16 cellular contexts compared by ENCODE assay signal in the genomic region with DNA sequence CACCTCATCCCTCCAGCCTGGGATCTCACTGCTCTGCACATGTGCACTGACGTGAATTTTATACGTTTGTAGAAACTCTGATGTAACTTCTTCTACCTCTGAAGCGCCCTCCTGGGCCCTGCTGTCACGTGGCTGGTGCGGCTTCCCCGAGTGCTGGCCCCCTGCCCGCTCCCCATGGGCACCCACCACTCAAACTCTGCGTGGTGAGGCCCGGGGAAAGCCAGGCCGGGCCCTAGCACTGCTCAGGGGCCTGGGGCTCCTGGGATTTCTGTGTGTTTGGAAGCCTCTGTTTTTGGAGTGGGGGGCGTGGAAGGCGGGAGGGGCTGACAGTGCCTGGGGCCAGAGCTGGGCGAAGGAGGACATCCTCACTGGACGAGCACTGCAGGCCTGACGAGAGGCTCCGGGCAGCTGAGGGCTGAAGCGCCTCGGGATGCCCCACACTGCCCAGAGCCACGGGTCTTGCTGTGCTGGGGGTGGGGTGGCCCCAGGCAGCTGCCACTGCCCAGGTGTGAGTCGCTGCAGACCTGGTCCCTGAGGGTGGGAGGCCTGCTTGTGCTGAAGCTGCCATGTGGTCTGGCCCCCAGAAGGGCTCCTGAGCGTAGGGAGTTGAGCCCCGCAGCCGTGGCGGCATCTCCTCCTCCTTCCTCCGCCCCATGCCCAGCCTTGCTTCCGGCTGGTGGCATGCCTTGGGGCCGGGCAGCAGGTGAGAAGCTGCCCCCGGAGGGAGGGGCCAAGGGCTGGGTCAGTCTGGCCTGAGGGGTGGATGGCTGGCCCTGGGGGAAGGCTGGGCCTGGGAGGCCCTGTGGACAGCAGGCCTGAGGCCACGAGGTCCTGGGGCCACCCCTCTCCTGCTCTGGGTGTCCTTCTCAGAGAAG. TPM values are rescaled to one million over a fixed set of nuclear protein-coding genes. Genes with fewer than 3 reads are reported as not detected.
DNase-seq lines count a peak whose midpoint lies in the region; ATAC-seq and TF ChIP-seq lines count a peak whose summit lies in the region.
"Had no signal": no experiment of that assay in that cellular context is flagged by ENCODE, and none has a peak within 500 bp of the region (broad histone marks: within the 10 kb centered on the region; RNA-seq: fewer than 3 reads in every experiment).

No MANE protein-coding gene starts in this region.

- H3K9me3 ChIP-seq in right cardiac atrium (ENCODE audit: control insufficient read depth, low read length) (no peaks in the 10 kb centered on the region), spleen (no peaks in the 10 kb centered on the region)
- H3K9me3 ChIP-seq: BE2C had no signal

- H3K4me1 ChIP-seq in right cardiac atrium (ENCODE audit: control insufficient read depth, insufficient read depth, low read length), result no peaks in the 10 kb centered on the region
- H3K4me1 ChIP-seq in spleen, result peaks cover 0 to 7% (median 3%) of the 10 kb centered on the region in 6 donors

- DNase-seq in Right ventricle myocardium inferior (ENCODE audit: missing footprints) (peak; percentile 35), right cardiac atrium (no peak), WTC11 (ENCODE audit: low spot score) (peak; percentile 10), spleen (peak; percentile 68), NAMALWA (ENCODE audit: low spot score) (no peak), NCI-H1930 (lab: John Stamatoyannopoulos, UW) (no peak)
- DNase-seq in stimulated activated CD4-positive, alpha-beta T cell treated with anti-CD3 and anti-CD28 coated beads, Interleukin-4, amount 100 ng/mL, for 24 hours, result no peak
- DNase-seq: BE2C, KG1, NCI-H1092, NCI-H2107, NCI-H69 had no signal

- ATAC-seq in Right ventricle myocardium inferior, result no peak
- no peak for ATAC-seq in right cardiac atrium
- ATAC-seq in WTC11, result no peak

- no peaks in the 10 kb centered on the region for H3K36me3 Mint-ChIP-seq in WTC11
- H3K36me3 Mint-ChIP-seq: CD8-positive, alpha-beta memory T cell had no signal

- CTCF ChIA-PET in WTC11 (lab: Charles Lee), result interaction anchor here (1.5 kb wide), 1 partner anchor 318 kb away, joined by 3 read pairs; no protein-coding TSS in a partner anchor

- H3K27ac ChIP-seq in right cardiac atrium (ENCODE audit: low read length) (no peak overlapping the region), layer of hippocampus (ENCODE audit: low read depth, low read length) (peak overlapping the region; percentile 35), spleen (no peak overlapping the region)
- H3K27ac ChIP-seq: HL-60, RWPE1 had no signal

- intact Hi-C loops in Right ventricle myocardium inferior (cut with DNase I), result no loop called here
- intact Hi-C loops in right cardiac atrium (cut with DNase I), result no loop called here
- intact Hi-C loops in spleen (cut with DNase I; ENCODE audit: low total_unique reads), result no loop called here

- 86% methylated on average over 29 of the region's 29 CpGs for WGBS in right cardiac atrium
- 86 to 90% (median 89%) methylated on average over 23 to 29 of the region's 29 CpGs for WGBS in spleen, 5 donors

- peaks cover 16% of the 10 kb centered on the region for H3K4me1 Mint-ChIP-seq in WTC11
- H3K4me1 Mint-ChIP-seq: CD8-positive, alpha-beta memory T cell had no signal

- H3K27me3 ChIP-seq in right cardiac atrium (ENCODE audit: control insufficient read depth, insufficient read depth) (no peaks in the 10 kb centered on the region), layer of hippocampus (ENCODE audit: control insufficient read depth, insufficient read depth, low read length) (no peaks in the 10 kb centered on the region), spleen (replicated peaks in 1 of 7) (peaks cover 0 to 67% (median 4%) of the 10 kb centered on the region in 7 donors)
- H3K27me3 ChIP-seq: BE2C had no signal

- H3K27ac Mint-ChIP-seq in WTC11, result no peak overlapping the region
- H3K27ac Mint-ChIP-seq: CD8-positive, alpha-beta memory T cell had no signal

- H3K9me3 Mint-ChIP-seq in WTC11, result no peaks in the 10 kb centered on the region
- H3K9me3 Mint-ChIP-seq: CD8-positive, alpha-beta memory T cell had no signal

- H3K36me3 ChIP-seq in spleen, result no peaks in the 10 kb centered on the region

- H3K27me3 Mint-ChIP-seq in WTC11 (ENCODE audit: low read depth), result peaks cover 4% of the 10 kb centered on the region

- POLR2A ChIA-PET in WTC11 (lab: Charles Lee), result interaction anchor here (0.8 kb wide), 1 partner anchor 49 kb away, joined by 3 read pairs; no protein-coding TSS in a partner anchor

- TF ChIP-seq POLR2A in spleen (IDR thresholded peaks at IDR 0.05), result no peak

- no peak overlapping the region for H3K4me3 Mint-ChIP-seq in WTC11
- H3K4me3 Mint-ChIP-seq: CD8-positive, alpha-beta memory T cell had no signal

- no peak for TF ChIP-seq CTCF in WTC11 (IDR thresholded peaks at IDR 0.05)
- no peak for TF ChIP-seq CTCF in spleen (IDR thresholded peaks at IDR 0.05 in 8 of 11, conservative IDR thresholded peaks at IDR 0.05 in 3 of 11)

- no peak overlapping the region for H3K4me3 ChIP-seq in right cardiac atrium (ENCODE audit: low read length)
- H3K4me3 ChIP-seq in spleen, result no peak overlapping the region

TF ChIP-seq in WTC11, 78 proteins besides CTCF, POLR2A, EP300 and RAD21 (continues in another document):
- TF ChIP-seq, protein P1, sequence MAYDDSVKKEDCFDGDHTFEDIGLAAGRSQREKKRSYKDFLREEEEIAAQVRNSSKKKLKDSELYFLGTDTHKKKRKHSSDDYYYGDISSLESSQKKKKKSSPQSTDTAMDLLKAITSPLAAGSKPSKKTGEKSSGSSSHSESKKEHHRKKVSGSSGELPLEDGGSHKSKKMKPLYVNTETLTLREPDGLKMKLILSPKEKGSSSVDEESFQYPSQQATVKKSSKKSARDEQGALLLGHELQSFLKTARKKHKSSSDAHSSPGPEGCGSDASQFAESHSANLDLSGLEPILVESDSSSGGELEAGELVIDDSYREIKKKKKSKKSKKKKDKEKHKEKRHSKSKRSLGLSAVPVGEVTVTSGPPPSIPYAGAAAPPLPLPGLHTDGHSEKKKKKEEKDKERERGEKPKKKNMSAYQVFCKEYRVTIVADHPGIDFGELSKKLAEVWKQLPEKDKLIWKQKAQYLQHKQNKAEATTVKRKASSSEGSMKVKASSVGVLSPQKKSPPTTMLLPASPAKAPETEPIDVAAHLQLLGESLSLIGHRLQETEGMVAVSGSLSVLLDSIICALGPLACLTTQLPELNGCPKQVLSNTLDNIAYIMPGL (CRISPR knock-in tag; IDR thresholded peaks at IDR 0.05), result no peak
- TF ChIP-seq, protein P2, sequence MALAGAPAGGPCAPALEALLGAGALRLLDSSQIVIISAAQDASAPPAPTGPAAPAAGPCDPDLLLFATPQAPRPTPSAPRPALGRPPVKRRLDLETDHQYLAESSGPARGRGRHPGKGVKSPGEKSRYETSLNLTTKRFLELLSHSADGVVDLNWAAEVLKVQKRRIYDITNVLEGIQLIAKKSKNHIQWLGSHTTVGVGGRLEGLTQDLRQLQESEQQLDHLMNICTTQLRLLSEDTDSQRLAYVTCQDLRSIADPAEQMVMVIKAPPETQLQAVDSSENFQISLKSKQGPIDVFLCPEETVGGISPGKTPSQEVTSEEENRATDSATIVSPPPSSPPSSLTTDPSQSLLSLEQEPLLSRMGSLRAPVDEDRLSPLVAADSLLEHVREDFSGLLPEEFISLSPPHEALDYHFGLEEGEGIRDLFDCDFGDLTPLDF (CRISPR knock-in tag; IDR thresholded peaks at IDR 0.05), result no peak
- TF ChIP-seq ZNF416 (CRISPR knock-in tag; IDR thresholded peaks at IDR 0.05) (no peak), MYBL2 (CRISPR knock-in tag; IDR thresholded peaks at IDR 0.05) (no peak), ATF1 (CRISPR knock-in tag; IDR thresholded peaks at IDR 0.05) (no peak), GTF2I (CRISPR knock-in tag; conservative IDR thresholded peaks at IDR 0.05) (no peak), NFYB (CRISPR knock-in tag; conservative IDR thresholded peaks at IDR 0.05; ENCODE audit: low read depth) (no peak), ZNF671 (CRISPR knock-in tag; IDR thresholded peaks at IDR 0.05) (no peak), EMX1 (CRISPR knock-in tag; IDR thresholded peaks at IDR 0.05) (no peak), SMAD3 (CRISPR knock-in tag; IDR thresholded peaks at IDR 0.05; ENCODE audit: borderline replicate concordance) (no peak), ZNF232 (CRISPR knock-in tag; IDR thresholded peaks at IDR 0.05) (no peak)
- TF ChIP-seq, protein P3, sequence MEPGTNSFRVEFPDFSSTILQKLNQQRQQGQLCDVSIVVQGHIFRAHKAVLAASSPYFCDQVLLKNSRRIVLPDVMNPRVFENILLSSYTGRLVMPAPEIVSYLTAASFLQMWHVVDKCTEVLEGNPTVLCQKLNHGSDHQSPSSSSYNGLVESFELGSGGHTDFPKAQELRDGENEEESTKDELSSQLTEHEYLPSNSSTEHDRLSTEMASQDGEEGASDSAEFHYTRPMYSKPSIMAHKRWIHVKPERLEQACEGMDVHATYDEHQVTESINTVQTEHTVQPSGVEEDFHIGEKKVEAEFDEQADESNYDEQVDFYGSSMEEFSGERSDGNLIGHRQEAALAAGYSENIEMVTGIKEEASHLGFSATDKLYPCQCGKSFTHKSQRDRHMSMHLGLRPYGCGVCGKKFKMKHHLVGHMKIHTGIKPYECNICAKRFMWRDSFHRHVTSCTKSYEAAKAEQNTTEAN (CRISPR knock-in tag; IDR thresholded peaks at IDR 0.05), result no peak
- TF ChIP-seq, protein P4, sequence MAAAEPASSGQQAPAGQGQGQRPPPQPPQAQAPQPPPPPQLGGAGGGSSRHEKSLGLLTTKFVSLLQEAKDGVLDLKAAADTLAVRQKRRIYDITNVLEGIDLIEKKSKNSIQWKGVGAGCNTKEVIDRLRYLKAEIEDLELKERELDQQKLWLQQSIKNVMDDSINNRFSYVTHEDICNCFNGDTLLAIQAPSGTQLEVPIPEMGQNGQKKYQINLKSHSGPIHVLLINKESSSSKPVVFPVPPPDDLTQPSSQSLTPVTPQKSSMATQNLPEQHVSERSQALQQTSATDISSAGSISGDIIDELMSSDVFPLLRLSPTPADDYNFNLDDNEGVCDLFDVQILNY (CRISPR knock-in tag; IDR thresholded peaks at IDR 0.05), result no peak

RNA-seq across cellular contexts. Expression of a gene that starts 7.7 kb away (rescaled TPM):
- total RNA-seq in Right ventricle myocardium inferior, result 1.1 TPM
- 1 to 10 TPM; 2.9 to 5.2 (median 3.6) TPM for total RNA-seq in right cardiac atrium
- polyA plus RNA-seq in right cardiac atrium, result 2.8 TPM
- total RNA-seq in WTC11 (2021), result 19.7 to 20.2 TPM (median 20.0 TPM) in 3 replicates
- 1 to 10 TPM in 4 of 7 donors, under 1 TPM in 3; 0.50 to 3.1 (median 1.3) TPM for total RNA-seq in spleen
- polyA plus RNA-seq in spleen, result under 1 TPM; 0.13 to 0.80 (median 0.29) TPM
- polyA plus RNA-seq: CD8-positive, alpha-beta memory T cell had no signal

RNA-seq across cellular contexts. Expression of a gene that starts 58.0 kb away (rescaled TPM):
- total RNA-seq in Right ventricle myocardium inferior, result 10.8 TPM
- total RNA-seq in right cardiac atrium, result 10 to 100 TPM; 11.9 to 14.9 (median 13.6) TPM
- polyA plus RNA-seq in right cardiac atrium, result 11.2 TPM
- 63.3 to 72.6 TPM (median 69.2 TPM) in 3 replicates for total RNA-seq in WTC11 (2021)
- 10 to 100 TPM; 20.2 to 36.6 (median 31.5) TPM for total RNA-seq in spleen
- polyA plus RNA-seq in spleen, result 10 to 100 TPM; 19.9 to 29.6 (median 20.1) TPM

Comparison
In these comparisons a context has a peak if more than half of its experiments do, and no peak if none do; other contexts are left out.
1. DNase-seq: peak in Right ventricle myocardium inferior (single experiment), WTC11 (single experiment) and spleen (single experiment); none in right cardiac atrium (0 of 3), NAMALWA (single experiment), NCI-H1930 (0 of 2) and stimulated activated CD4-positive, alpha-beta T cell treated with anti-CD3 and anti-CD28 coated beads, Interleukin-4, amount 100 ng/mL, for 24 hours (single experiment).